ENCODE assay signal across 15 cellular contexts in genomic region chr1:40899230-40899870, GRCh38. TPM values are rescaled to one million over a fixed set of nuclear protein-coding genes. Genes with fewer than 3 reads are reported as not detected.
DNase-seq lines count a peak whose midpoint lies in the region; ATAC-seq and TF ChIP-seq lines count a peak whose summit lies in the region.
"Had no signal": no experiment of that assay in that cellular context is flagged by ENCODE, and none has a peak within 500 bp of the region (broad histone marks: within the 10 kb centered on the region; RNA-seq: fewer than 3 reads in every experiment).

No MANE protein-coding gene starts in this region.

- H2BK120ac ChIP-seq in neuronal stem cell (ENCODE audit: low read depth, low read length), result no peak overlapping the region

- H2AK5ac ChIP-seq in neuronal stem cell (ENCODE audit: low read depth, low read length), result no peak overlapping the region

- no peak overlapping the region for H2BK12ac ChIP-seq in neuronal stem cell (ENCODE audit: low read length)

- no peak overlapping the region for H2AFZ ChIP-seq in neuronal stem cell (ENCODE audit: low read length)
- no peak overlapping the region for H2AFZ ChIP-seq in MM.1S (ENCODE audit: low read length)

- DNase-seq in SIG-M5 treated with dmso at 0.1 percent for 504 hours (lab: John Stamatoyannopoulos, UW; ENCODE audit: unreplicated experiment) (peak; percentile 56), SIG-M5 (lab: John Stamatoyannopoulos, UW) (no peak), foreskin keratinocyte (peak; percentile 96 to 97), neuronal stem cell (ENCODE audit: low spot score) (no peak), colonic mucosa (no peak), testis (no peak), MM.1S (no peak)
- DNase-seq: activated gamma-delta T cell; aorta; CD4-positive, CD25-positive, alpha-beta regulatory T cell; left ventricle myocardium superior; natural killer cell; NCI-H1694 treated with DMSO at 0.1 percent for 48 hours; NCI-H526 had no signal

- peaks cover 0 to under 1% of the 10 kb centered on the region in 2 donors for H3K9me3 ChIP-seq in neuronal stem cell (replicated peaks in 1 of 2; ENCODE audit: control insufficient read depth in 2 of 2, insufficient read depth in 1 of 2, low read depth in 1 of 2, low read length in 2 of 2)
- H3K9me3 ChIP-seq in gastroesophageal sphincter, result peaks cover 0 to 12% (median 0%) of the 10 kb centered on the region in 3 donors
- H3K9me3 ChIP-seq in colonic mucosa, result no peaks in the 10 kb centered on the region
- no peaks in the 10 kb centered on the region for H3K9me3 ChIP-seq in testis
- no peaks in the 10 kb centered on the region for H3K9me3 ChIP-seq in MM.1S (replicated peaks; ENCODE audit: insufficient read depth, low read length)

- ATAC-seq in foreskin keratinocyte (peak; percentile 75), gastroesophageal sphincter (no peak)
- ATAC-seq: left ventricle myocardium superior, natural killer cell had no signal

- intact Hi-C loops in colonic mucosa (cut with DNase I), result no loop called here
- intact Hi-C loops in testis (cut with DNase I; ENCODE audit: low total_unique reads), result no loop called here

- no peak overlapping the region for H3K23ac ChIP-seq in neuronal stem cell (ENCODE audit: low read depth, low read length, poor library complexity)

- H3K79me2 ChIP-seq in MM.1S (ENCODE audit: low read length), result no peaks in the 10 kb centered on the region

- no peaks in the 10 kb centered on the region for H3K79me1 ChIP-seq in neuronal stem cell (ENCODE audit: low read depth, low read length)

- WGBS in neuronal stem cell (ENCODE audit: extremely low coverage in 2 of 2, insufficient read length in 2 of 2, insufficient replicate concordance in 1 of 2), 2 donors, result no CpG with 5 or more reads among the region's 2 CpGs
- WGBS in gastroesophageal sphincter (ENCODE audit: low coverage in 1 of 2), 2 donors, result no CpG with 5 or more reads among the region's 2 CpGs
- WGBS in testis, 2 donors, result 78 to 79% methylated on average over 2 of the region's 2 CpGs

- H3K36me3 ChIP-seq in neuronal stem cell (replicated peaks in 1 of 2; ENCODE audit: control insufficient read depth in 2 of 2, insufficient read depth in 2 of 2, low read length in 2 of 2) (no peaks in the 10 kb centered on the region), gastroesophageal sphincter (no peaks in the 10 kb centered on the region), colonic mucosa (no peaks in the 10 kb centered on the region), testis (ENCODE audit: low read depth, missing control alignments) (no peaks in the 10 kb centered on the region), MM.1S (replicated peaks; ENCODE audit: insufficient read depth, low read length) (no peaks in the 10 kb centered on the region)

- no peak overlapping the region for H3K4me3 ChIP-seq in neuronal stem cell (ENCODE audit: low read length in 2 of 2)
- H3K4me3 ChIP-seq in gastroesophageal sphincter, result no peak overlapping the region
- no peak overlapping the region for H3K4me3 ChIP-seq in colonic mucosa
- no peak overlapping the region for H3K4me3 ChIP-seq in testis
- no peak overlapping the region for H3K4me3 ChIP-seq in MM.1S (ENCODE audit: low read length)

- no peak overlapping the region for H3K18ac ChIP-seq in neuronal stem cell (ENCODE audit: low read length)

- H3F3A ChIP-seq in MM.1S (ENCODE audit: insufficient read depth, low read length), result no peaks in the 10 kb centered on the region

- H4K20me1 ChIP-seq in MM.1S (ENCODE audit: insufficient read depth, low read length), result no peaks in the 10 kb centered on the region

- no peak for TF ChIP-seq POLR2A in gastroesophageal sphincter (IDR thresholded peaks at IDR 0.05)
- no peak for TF ChIP-seq POLR2A in testis (IDR thresholded peaks at IDR 0.05)

- H3K27ac ChIP-seq in foreskin keratinocyte, result peak overlapping the region; percentile 84
- H3K27ac ChIP-seq in neuronal stem cell (replicated peaks; ENCODE audit: low read length), result no peak overlapping the region
- H3K27ac ChIP-seq in gastroesophageal sphincter, result no peak overlapping the region
- H3K27ac ChIP-seq in colonic mucosa, result no peak overlapping the region
- H3K27ac ChIP-seq in testis, result no peak overlapping the region
- H3K27ac ChIP-seq in MM.1S (ENCODE audit: low read length), result no peak overlapping the region

- TF ChIP-seq CTCF in foreskin keratinocyte (conservative IDR thresholded peaks at IDR 0.05) (no peak), gastroesophageal sphincter (IDR thresholded peaks at IDR 0.05) (no peak), colonic mucosa (IDR thresholded peaks at IDR 0.05) (no peak), testis (IDR thresholded peaks at IDR 0.05) (no peak), MM.1S (IDR thresholded peaks at IDR 0.05; ENCODE audit: low read length) (no peak)

- H4K8ac ChIP-seq in neuronal stem cell (ENCODE audit: low read depth, low read length), result no peak overlapping the region

- H2BK15ac ChIP-seq in neuronal stem cell (ENCODE audit: low read length), result no peak overlapping the region

- no peak overlapping the region for H3K4ac ChIP-seq in neuronal stem cell (ENCODE audit: low read length)

- H3K27me3 ChIP-seq in foreskin keratinocyte, result no peaks in the 10 kb centered on the region
- H3K27me3 ChIP-seq in neuronal stem cell (ENCODE audit: control insufficient read depth in 3 of 3, insufficient read depth in 3 of 3, low read depth in 1 of 3, low read length in 3 of 3), result peaks cover 0 to 3% (median 0%) of the 10 kb centered on the region in 3 experiments
- no peaks in the 10 kb centered on the region for H3K27me3 ChIP-seq in gastroesophageal sphincter
- no peaks in the 10 kb centered on the region for H3K27me3 ChIP-seq in colonic mucosa
- no peaks in the 10 kb centered on the region for H3K27me3 ChIP-seq in testis
- no peaks in the 10 kb centered on the region for H3K27me3 ChIP-seq in MM.1S (replicated peaks; ENCODE audit: insufficient read depth, low read length)

- no peak overlapping the region for H3K14ac ChIP-seq in neuronal stem cell (ENCODE audit: low read length)

- H3K9me2 ChIP-seq in MM.1S (replicated peaks; ENCODE audit: insufficient read depth, low read length), result no peaks in the 10 kb centered on the region

- H3K4me1 ChIP-seq in foreskin keratinocyte (peaks cover 35% of the 10 kb centered on the region), neuronal stem cell (ENCODE audit: control insufficient read depth in 2 of 2, insufficient read depth in 1 of 2, low read depth in 1 of 2, low read length in 2 of 2) (peaks cover 0 to 3% of the 10 kb centered on the region in 2 donors), gastroesophageal sphincter (peaks cover 0 to 11% (median 0%) of the 10 kb centered on the region in 3 donors), colonic mucosa (no peaks in the 10 kb centered on the region), testis (no peaks in the 10 kb centered on the region), MM.1S (ENCODE audit: low read length) (no peaks in the 10 kb centered on the region)

- H2BK5ac ChIP-seq in neuronal stem cell (ENCODE audit: low read length), result peak overlapping the region; percentile 7

- H3K4me2 ChIP-seq in neuronal stem cell (ENCODE audit: insufficient read depth, low read length, poor library complexity, severe bottlenecking) (no peak overlapping the region), MM.1S (ENCODE audit: low read depth, low read length) (no peak overlapping the region)

- no peak overlapping the region for H4K91ac ChIP-seq in neuronal stem cell (ENCODE audit: low read depth, low read length, poor library complexity)

- TF ChIP-seq EP300 in gastroesophageal sphincter (IDR thresholded peaks at IDR 0.05), result no peak

- H3K9ac ChIP-seq in neuronal stem cell (ENCODE audit: low read depth, low read length, poor library complexity) (no peak overlapping the region), colonic mucosa (ENCODE audit: low read depth in 2 of 2, low read length in 2 of 2) (no peak overlapping the region), MM.1S (ENCODE audit: low read length) (no peak overlapping the region)

RNA-seq across cellular contexts. Expression of gene CITED4, which starts 37.2 kb away (rescaled TPM):
- total RNA-seq in foreskin keratinocyte, result 92.2 and 130 TPM in 2 replicates
- 149 and 243 TPM in 2 replicates for polyA plus RNA-seq in foreskin keratinocyte
- polyA plus RNA-seq in neuronal stem cell (2013, experiment 1 of 2), result 17.7 TPM
- polyA plus RNA-seq in neuronal stem cell (2013, experiment 2 of 2), result 17.8 TPM
- 10 to 100 TPM in 3 of 4 donors, 1 to 10 TPM in 1; 9.2 to 15.6 (median 14.1) TPM for total RNA-seq in gastroesophageal sphincter
- 1 to 10 TPM; 3.4 to 5.8 TPM for total RNA-seq in colonic mucosa
- 100 to 1,000 TPM in 1 of 2 donors, 10 to 100 TPM in 1; 79.0 to 124 TPM for total RNA-seq in testis
- polyA plus RNA-seq in testis (ENCODE audit: insufficient read depth, low read depth, low replicate concordance), result 20.1 TPM

Comparison
In these comparisons a context has a peak if more than half of its experiments do, and no peak if none do; other contexts are left out.
1. DNase-seq: peak in SIG-M5 treated with dmso at 0.1 percent for 504 hours (single experiment) and foreskin keratinocyte (2 of 2); none in SIG-M5 (single experiment), neuronal stem cell (single experiment), colonic mucosa (single experiment), testis (single experiment) and MM.1S (single experiment).